Comparison of ENCODE assay signal across 10 cellular contexts in the genomic region with DNA sequence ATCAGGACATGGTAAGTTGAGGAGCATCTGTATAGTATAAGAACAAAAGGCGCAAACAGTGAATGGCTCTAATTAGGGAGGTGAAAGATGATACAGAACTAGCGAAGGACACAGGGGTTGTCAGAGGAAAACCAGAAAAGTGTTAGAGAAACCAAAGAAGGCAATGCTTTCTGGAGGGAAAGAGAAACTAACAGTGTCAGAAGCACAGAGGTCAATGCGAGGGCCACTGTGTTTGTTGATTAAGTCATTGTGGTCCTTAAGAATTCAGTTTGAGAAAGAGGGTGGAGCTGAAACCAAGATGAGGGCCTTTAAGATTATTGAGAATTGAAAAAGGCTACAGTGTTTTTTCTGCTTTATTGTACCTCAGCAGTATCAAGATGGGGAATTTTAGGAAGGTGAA. TPM values are rescaled to one million over a fixed set of nuclear protein-coding genes. Genes with fewer than 3 reads are reported as not detected.
DNase-seq lines count a peak whose midpoint lies in the region; ATAC-seq and TF ChIP-seq lines count a peak whose summit lies in the region.
"Had no signal": no experiment of that assay in that cellular context is flagged by ENCODE, and none has a peak within 500 bp of the region (broad histone marks: within the 10 kb centered on the region; RNA-seq: fewer than 3 reads in every experiment).

No MANE protein-coding gene starts in this region.

- no peak overlapping the region for H2BK20ac ChIP-seq in IMR-90 (ENCODE audit: low read depth, low read length)

- ATAC-seq in GM18870 (IDR thresholded peaks at IDR 0.05; ENCODE audit: unreplicated experiment) (peak; percentile 88), HCT116 (no peak), IMR-90 (ENCODE audit: low read depth) (peak; percentile 79)
- peak; percentile 95 for ATAC-seq in natural killer cell treated with Interleukin-12 subunit alpha and Interleukin-12 subunit beta and Interleukin-15 and Interleukin-18, amount 100 ng/mL, for 72 hours

- H3K23ac ChIP-seq in IMR-90 (ENCODE audit: low read depth, low read length): no peak overlapping the region

- H4K91ac ChIP-seq in IMR-90 (ENCODE audit: insufficient read depth, low read depth, low read length): no peak overlapping the region

- no peak overlapping the region for H2BK15ac ChIP-seq in IMR-90 (ENCODE audit: low read depth, low read length)

- no peaks in the 10 kb centered on the region for H3K9me3 Mint-ChIP-seq in natural killer cell treated with Interleukin-12 subunit alpha and Interleukin-12 subunit beta and Interleukin-15 and Interleukin-18, amount 100 ng/mL, for 72 hours

- H2AFZ ChIP-seq in HCT116 (ENCODE audit: low read depth, low read length, poor library complexity, severe bottlenecking) (no peak overlapping the region), IMR-90 (replicated peaks; ENCODE audit: low read length, poor library complexity) (no peak overlapping the region)
- H2AFZ ChIP-seq: parathyroid adenoma had no signal

- H3K4ac ChIP-seq in IMR-90 (ENCODE audit: low read depth, low read length): no peak overlapping the region

- CTCF ChIA-PET in HCT116 (lab: Charles Lee) (no interaction called here), IMR-90 (lab: Yijun Ruan, JAX) (interaction anchor here (0.9 kb wide), 1 partner anchor 18 kb away, joined by 3 read pairs; no protein-coding TSS in a partner anchor)

- dilution Hi-C loops in IMR-90 (cut with HindIII; ENCODE audit: low sequenced_read_pairs, unreplicated experiment): no loop called here

- no peak overlapping the region for H3K18ac ChIP-seq in IMR-90 (ENCODE audit: low read depth, low read length)

- no peak for TF ChIP-seq RAD21 in HCT116 (IDR thresholded peaks at IDR 0.05; ENCODE audit: low read depth)
- no peak for TF ChIP-seq RAD21 in IMR-90 (IDR thresholded peaks at IDR 0.05; ENCODE audit: low read length)

- peaks cover 4% of the 10 kb centered on the region; the same call in 1 of the 2 replicates for H3K79me2 ChIP-seq in HCT116 (ENCODE audit: insufficient read depth, low read length)

- H3K56ac ChIP-seq in IMR-90 (ENCODE audit: extremely low read depth, insufficient read depth, low read length): no peak overlapping the region

- peaks cover 4 to 11% of the 10 kb centered on the region in 2 experiments; a peak in 3 of 4 replicates for H3K36me3 ChIP-seq in HCT116 (ENCODE audit: control insufficient read depth in 1 of 2, insufficient read depth in 2 of 2, low read length in 2 of 2)
- peaks cover 14% of the 10 kb centered on the region for H3K36me3 ChIP-seq in IMR-90 (ENCODE audit: control insufficient read depth, insufficient read depth, low read length)

- BruUV-seq in HCT116 (replicated peaks; lab: Mats Ljungman, UMichigan): TSS peak; percentile 11
- BruUV-seq in IMR-90 (replicated peaks; lab: Mats Ljungman, UMichigan): no TSS peak

- no peaks in the 10 kb centered on the region for H3K27me3 Mint-ChIP-seq in natural killer cell treated with Interleukin-12 subunit alpha and Interleukin-12 subunit beta and Interleukin-15 and Interleukin-18, amount 100 ng/mL, for 72 hours

- RAD21 ChIA-PET in HCT116 (lab: Charles Lee; ENCODE audit: low non-redundant PET in 1 of 2, low total read pairs in 2 of 2, uncharacterized antibody in 2 of 2, unreplicated experiment in 2 of 2): no interaction called here

- H3K9ac ChIP-seq in HCT116 (ENCODE audit: low read length): no peak overlapping the region
- no peak overlapping the region for H3K9ac ChIP-seq in IMR-90 (ENCODE audit: low read depth, low read length)
- H3K9ac ChIP-seq: parathyroid adenoma had no signal

- peak overlapping the region; percentile 66 for H3K4me3 Mint-ChIP-seq in natural killer cell treated with Interleukin-12 subunit alpha and Interleukin-12 subunit beta and Interleukin-15 and Interleukin-18, amount 100 ng/mL, for 72 hours

- H3K27ac ChIP-seq in HCT116 (ENCODE audit: low read depth, low read length): no peak overlapping the region
- no peak overlapping the region for H3K27ac ChIP-seq in IMR-90 (ENCODE audit: insufficient read depth, low read length)
- H3K27ac ChIP-seq: parathyroid adenoma had no signal

- H4K20me1 ChIP-seq in HCT116 (ENCODE audit: insufficient read depth) (no peaks in the 10 kb centered on the region), IMR-90 (ENCODE audit: insufficient read depth, low read length) (no peaks in the 10 kb centered on the region)

- H3K14ac ChIP-seq in IMR-90 (replicated peaks; ENCODE audit: low read depth, low read length): no peak overlapping the region

- H3K27me3 ChIP-seq in HCT116 (ENCODE audit: insufficient read depth, low read length): no peaks in the 10 kb centered on the region
- H3K27me3 ChIP-seq in IMR-90 (ENCODE audit: control insufficient read depth, insufficient read depth, low read length): no peaks in the 10 kb centered on the region

- no peak for TF ChIP-seq POLR2A in HCT116 (IDR thresholded peaks at IDR 0.05; ENCODE audit: borderline replicate concordance, extremely low read depth, insufficient read depth, insufficient read length)
- TF ChIP-seq POLR2A in IMR-90 (IDR thresholded peaks at IDR 0.05; ENCODE audit: low read depth, low read length): no peak

- peaks cover 16% of the 10 kb centered on the region for H3K36me3 Mint-ChIP-seq in natural killer cell treated with Interleukin-12 subunit alpha and Interleukin-12 subunit beta and Interleukin-15 and Interleukin-18, amount 100 ng/mL, for 72 hours

- H3K4me1 ChIP-seq in HCT116 (ENCODE audit: control insufficient read depth in 1 of 2, insufficient read depth in 2 of 2, low read length in 2 of 2): peaks cover 0 to 9% of the 10 kb centered on the region in 2 experiments; a peak in 1 of 4 replicates
- peaks cover 4% of the 10 kb centered on the region; the same call in 1 of the 2 replicates for H3K4me1 ChIP-seq in IMR-90 (ENCODE audit: control insufficient read depth, insufficient read depth, low read length)
- H3K4me1 ChIP-seq: parathyroid adenoma had no signal

- H3K4me2 ChIP-seq in HCT116 (ENCODE audit: low read length): no peak overlapping the region
- no peak overlapping the region; the same call in 1 of the 2 replicates for H3K4me2 ChIP-seq in IMR-90 (ENCODE audit: low read depth, low read length)

- no peak overlapping the region for H2BK120ac ChIP-seq in IMR-90 (ENCODE audit: low read depth, low read length)

- H3K79me1 ChIP-seq in IMR-90 (ENCODE audit: low read depth in 1 of 2, low read length in 2 of 2): peaks cover 27 to 50% of the 10 kb centered on the region in 2 experiments

- H3K4me3 ChIP-seq in HCT116 (replicated peaks in 1 of 2; ENCODE audit: low read depth in 1 of 2, low read length in 2 of 2) (no peak overlapping the region), IMR-90 (ENCODE audit: insufficient read depth, low read depth, low read length) (no peak overlapping the region)

- no peak for DNase-seq in HCT116 (ENCODE audit: low read depth, low spot score)
- peak; percentile 59 for DNase-seq in IMR-90
- DNase-seq in natural killer cell treated with Interleukin-12 subunit alpha and Interleukin-12 subunit beta and Interleukin-15 and Interleukin-18, amount 100 ng/mL, for 72 hours (ENCODE audit: low spot score): no peak
- DNase-seq in SW 1271 (lab: John Stamatoyannopoulos, UW): no peak
- no peak for DNase-seq in NCI-H1694 treated with DMSO at 0.1 percent for 48 hours (lab: John Stamatoyannopoulos, UW)
- no peak for DNase-seq in NCI-H2029 treated with DMSO at 0.1 percent for 48 hours (lab: John Stamatoyannopoulos, UW)
- DNase-seq in HCEC 1CT: no peak
- DNase-seq: amygdala had no signal

- H2AK5ac ChIP-seq in IMR-90 (ENCODE audit: low read depth, low read length): no peak overlapping the region

- peak overlapping the region; percentile 86 to 87 for H3K27ac Mint-ChIP-seq in natural killer cell treated with Interleukin-12 subunit alpha and Interleukin-12 subunit beta and Interleukin-15 and Interleukin-18, amount 100 ng/mL, for 72 hours

- H3K9me3 ChIP-seq in HCT116 (ENCODE audit: control insufficient read depth in 1 of 2, insufficient read depth in 1 of 2, low read depth in 1 of 2, low read length in 2 of 2) (no peaks in the 10 kb centered on the region), IMR-90 (ENCODE audit: control insufficient read depth, insufficient read depth, low read length) (no peaks in the 10 kb centered on the region)

- intact Hi-C loops in HCT116 (cut with micrococcal nuclease) (no loop called here), IMR-90 (cut with micrococcal nuclease) (no loop called here)

- H3K4me1 Mint-ChIP-seq in natural killer cell treated with Interleukin-12 subunit alpha and Interleukin-12 subunit beta and Interleukin-15 and Interleukin-18, amount 100 ng/mL, for 72 hours (ENCODE audit: low read depth in 2 of 2): peaks cover 31 to 43% of the 10 kb centered on the region in 2 donors

- H4K8ac ChIP-seq in IMR-90 (ENCODE audit: low read depth in 2 of 2, low read length in 2 of 2): no peak overlapping the region

- POLR2A ChIA-PET in HCT116 (lab: Charles Lee) (interaction anchor here (1.0 kb wide), 1 partner anchor 31 kb away, joined by 4 read pairs; no protein-coding TSS in a partner anchor), IMR-90 (lab: Charles Lee; ENCODE audit: unreplicated experiment) (no interaction called here)

- TF ChIP-seq CTCF in HCT116 (IDR thresholded peaks at IDR 0.05 in 2 of 3, conservative IDR thresholded peaks at IDR 0.05 in 1 of 3; ENCODE audit: borderline replicate concordance in 1 of 3, insufficient read depth in 1 of 3, low read depth in 2 of 3, low read length in 2 of 3) (no peak), IMR-90 (conservative IDR thresholded peaks at IDR 0.05; ENCODE audit: low read depth, low read length) (no peak)

- H3K9me2 ChIP-seq in HCT116 (ENCODE audit: insufficient read depth): no peaks in the 10 kb centered on the region

- no peak overlapping the region for H2AK9ac ChIP-seq in IMR-90 (replicated peaks; ENCODE audit: low read depth, low read length, poor library complexity)

- peaks cover 12% of the 10 kb centered on the region; the same call in 1 of the 2 replicates for H3K9me1 ChIP-seq in IMR-90 (ENCODE audit: insufficient read depth, low read length)

- WGBS in IMR-90 (ENCODE audit: extremely low coverage in 2 of 2, insufficient read length in 1 of 2), 2 experiments: 100% methylated on average over 1 of the region's 3 CpGs; no CpG with 5 or more reads in 1 of the 2 experiments

- no peak overlapping the region for H4K5ac ChIP-seq in IMR-90 (ENCODE audit: low read depth, low read length)

- in situ Hi-C loops in IMR-90 (cut with MboI; ENCODE audit: low sequenced_read_pairs): no loop called here

- H2BK5ac ChIP-seq in IMR-90 (ENCODE audit: low read depth, low read length, poor library complexity, severe bottlenecking): no peak overlapping the region

TF ChIP-seq in HCT116, 20 proteins besides CTCF, POLR2A, EP300 and RAD21 (continues in another document):
- TF ChIP-seq SP1 (IDR thresholded peaks at IDR 0.05; ENCODE audit: low read depth): no peak

TF ChIP-seq in IMR-90, 13 proteins besides CTCF, POLR2A, EP300 and RAD21 (continues in another document):
- TF ChIP-seq CEBPB (IDR thresholded peaks at IDR 0.05; ENCODE audit: low read depth, low read length): no peak

RNA-seq across cellular contexts. Expression of gene ATG7, which starts 28.8 kb away (rescaled TPM):
- total RNA-seq in HCT116 (2021; ENCODE audit: unreplicated experiment) (29.3 TPM), IMR-90 (2012; rRNA removed) (51.4 and 65.3 TPM in 2 replicates)
- polyA plus RNA-seq in HCT116 (2012): 15.4 and 19.5 TPM in 2 replicates
- polyA plus RNA-seq in IMR-90 (2012; rRNA removed): 15.6 and 17.0 TPM in 2 replicates
- 9.5 and 17.9 TPM in 2 replicates for polyA plus RNA-seq in IMR-90 (2012; cell fraction: cytosol; rRNA removed)
- 21.1 and 54.1 TPM in 2 replicates for polyA plus RNA-seq in IMR-90 (2012; cell fraction: nucleus; rRNA removed; ENCODE audit: low replicate concordance)
- 10 to 100 TPM; 45.0 to 79.9 TPM for total RNA-seq in natural killer cell treated with Interleukin-12 subunit alpha and Interleukin-12 subunit beta and Interleukin-15 and Interleukin-18, amount 100 ng/mL, for 72 hours
